In the genomic region with DNA sequence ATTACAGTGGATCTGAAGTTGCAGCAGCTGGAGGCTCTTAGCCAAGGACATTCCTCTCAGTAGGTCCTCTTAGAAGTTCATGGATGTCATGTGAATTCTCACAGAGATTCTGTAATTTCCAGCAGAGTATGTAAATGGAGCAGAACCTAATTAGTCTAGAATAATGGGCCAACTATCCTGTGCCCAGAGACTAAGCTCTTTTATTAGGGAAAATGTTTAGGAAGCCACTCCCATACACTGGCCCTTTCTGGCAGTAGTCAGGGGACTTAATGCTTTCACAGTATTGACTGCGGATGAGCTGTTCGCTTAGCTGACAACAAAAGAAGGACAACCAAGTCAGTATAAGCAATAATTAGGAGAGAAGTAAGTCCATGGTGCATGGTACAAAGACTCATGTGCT, we compare ENCODE assay signal across 26 cellular contexts.
"Had no signal": no experiment of that assay in that cellular context is flagged by ENCODE, and none has a peak within 500 bp of the region (broad histone marks: within the 10 kb centered on the region; RNA-seq: fewer than 3 reads in every experiment).

No MANE protein-coding gene starts in this region.

- H3K4me3 Mint-ChIP-seq: activated B cell treated with CpG ODN at 0.5 μM for 24 hours; activated CD8-positive, alpha-beta T cell treated with anti-CD3 and anti-CD28 coated beads for 36 hours; activated naive CD8-positive, alpha-beta T cell; activated T-cell treated with anti-CD3 and anti-CD28 coated beads, Interleukin-2, amount 50 U/mL, for 4 hours; activated T-helper 17 cell treated with anti-CD3 and anti-CD28 coated beads, Interleukin-2, amount 50 U/mL, for 72 hours; central memory CD8-positive, alpha-beta T cell had no signal

- ATAC-seq: activated CD4-positive, CD25-positive, alpha-beta regulatory T cell treated with anti-CD3 and anti-CD28 coated beads, Interleukin-2, amount 50 U/mL, for 24 hours; activated CD8-positive, alpha-beta T cell treated with anti-CD3 and anti-CD28 coated beads for 36 hours; activated T-cell treated with anti-CD3 and anti-CD28 coated beads, Interleukin-2, amount 50 U/mL, for 4 hours; activated T-helper 17 cell treated with anti-CD3 and anti-CD28 coated beads, Interleukin-2, amount 50 U/mL, for 72 hours; esophagus mucosa had no signal

- DNase-seq: activated B cell treated with CpG ODN at 0.5 μM for 24 hours; activated CD4-positive, alpha-beta T cell treated with anti-CD3 and anti-CD28 coated beads for 48 hours; activated CD4-positive, alpha-beta T cell treated with anti-CD3 and anti-CD28 coated beads, Interleukin-2, amount 50 U/mL, for 1 hour; activated CD4-positive, alpha-beta T cell treated with anti-CD3 and anti-CD28 coated beads, Interleukin-2, amount 50 U/mL, for 48 hours; activated CD8-positive, alpha-beta memory T cell treated with anti-CD3 and anti-CD28 coated beads for 24 hours; activated CD8-positive, alpha-beta T cell treated with anti-CD3 and anti-CD28 coated beads for 36 hours; activated effector memory CD4-positive, alpha-beta T cell treated with Interleukin-2 at 50 U/mL for 16 hours; activated gamma-delta T cell treated with Interleukin-2 at 50 U/mL for 16 hours; activated naive CD4-positive, alpha-beta T cell treated with anti-CD3 and anti-CD28 coated beads, Interleukin-2, amount 50 U/mL, for 16 hours; activated naive CD4-positive, alpha-beta T cell treated with Interleukin-2 at 50 U/mL for 16 hours; activated T-cell treated with anti-CD3 and anti-CD28 coated beads, Interleukin-2, amount 50 U/mL, for 4 hours; amniotic stem cell; anterior cingulate cortex; brain microvascular endothelial cell; cortex of kidney; dermis blood vessel endothelial cell; effector CD4-positive, alpha-beta T cell; foreskin fibroblast; head of caudate nucleus; T-helper 2 cell had no signal

- H3K36me3 ChIP-seq: brain microvascular endothelial cell had no signal

- H3K27ac Mint-ChIP-seq: activated B cell treated with CpG ODN at 0.5 μM for 24 hours; activated CD8-positive, alpha-beta T cell treated with anti-CD3 and anti-CD28 coated beads for 36 hours; activated naive CD8-positive, alpha-beta T cell; activated T-helper 17 cell treated with anti-CD3 and anti-CD28 coated beads, Interleukin-2, amount 50 U/mL, for 72 hours had no signal

- H3K27me3 Mint-ChIP-seq: activated naive CD8-positive, alpha-beta T cell; activated T-helper 17 cell treated with anti-CD3 and anti-CD28 coated beads, Interleukin-2, amount 50 U/mL, for 72 hours; central memory CD8-positive, alpha-beta T cell had no signal

- H3K27ac ChIP-seq: brain microvascular endothelial cell, VCaP had no signal

- H3K27me3 ChIP-seq: brain microvascular endothelial cell had no signal

- H3K4me1 Mint-ChIP-seq: activated B cell treated with CpG ODN at 0.5 μM for 24 hours; activated T-helper 17 cell treated with anti-CD3 and anti-CD28 coated beads, Interleukin-2, amount 50 U/mL, for 72 hours; central memory CD8-positive, alpha-beta T cell had no signal
